ENCODE assay signal across 12 cellular contexts in the genomic region with DNA sequence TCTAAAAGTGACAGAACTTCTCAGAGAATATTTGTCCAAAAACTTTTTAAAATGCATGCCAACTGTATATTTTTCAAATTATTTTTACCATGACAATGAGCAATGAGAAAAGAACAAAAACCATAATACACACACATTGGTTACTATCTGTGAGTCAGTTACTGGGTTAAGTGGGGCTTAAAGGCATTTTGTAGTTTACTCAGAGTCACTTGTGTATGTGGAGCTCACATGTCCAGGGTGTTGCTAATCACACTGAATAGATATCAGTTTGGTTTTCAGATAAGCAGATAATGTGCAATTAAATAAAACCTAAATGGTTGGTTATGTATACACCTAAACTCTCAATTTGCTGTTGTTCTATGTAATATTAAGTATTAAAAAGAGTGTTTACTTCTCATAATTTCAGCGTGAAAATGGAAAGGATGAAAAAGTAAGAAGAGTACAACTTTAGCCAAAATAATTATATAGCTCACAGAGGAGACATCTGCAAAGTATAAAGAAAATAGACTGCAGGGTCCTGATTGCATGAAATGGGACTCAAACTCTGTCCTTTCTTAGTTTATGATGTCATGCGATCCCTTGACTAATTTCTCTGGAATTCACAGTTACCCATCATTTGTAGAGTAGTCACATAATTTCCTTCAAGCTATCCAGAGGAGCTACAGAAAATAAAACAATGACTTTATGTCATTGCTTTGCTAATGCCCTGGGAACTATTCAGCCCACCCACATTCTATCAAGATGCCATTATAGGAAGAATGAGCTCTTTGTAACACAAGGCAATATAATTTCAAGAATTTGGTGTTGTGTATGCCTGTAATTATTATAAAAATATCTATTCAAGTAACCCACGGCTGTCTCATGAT.
A peak's percentile ranks its signal among the peaks of the same experiment; 100 is the strongest.
DNase-seq lines count a peak whose midpoint lies in the region; ATAC-seq and TF ChIP-seq lines count a peak whose summit lies in the region.
"Had no signal": no experiment of that assay in that cellular context is flagged by ENCODE, and none has a peak within 500 bp of the region (broad histone marks: within the 10 kb centered on the region; RNA-seq: fewer than 3 reads in every experiment).

No MANE protein-coding gene starts in this region.

- peak; percentile 81 for DNase-seq in HCEC 1CT
- peak; percentile 76 for DNase-seq in SW480 (ENCODE audit: low spot score)
- DNase-seq in foreskin keratinocyte, result peak; percentile 32 to 74
- peak; percentile 69 for DNase-seq in stromal cell of bone marrow (ENCODE audit: low read depth)
- no peak for DNase-seq in LoVo (ENCODE audit: low spot score)
- DNase-seq: activated CD8-positive, alpha-beta memory T cell treated with anti-CD3 and anti-CD28 coated beads, Interleukin-2, amount 50 U/mL, for 48 hours; GDM1; heart right ventricle; NCI-H1105; stimulated activated naive CD4-positive, alpha-beta T cell treated with Interleukin-2 at 50 U/mL for 16 hours had no signal

- no peaks in the 10 kb centered on the region for H3K27me3 ChIP-seq in foreskin keratinocyte
- H3K27me3 ChIP-seq: heart right ventricle had no signal

- H3K27ac ChIP-seq in foreskin keratinocyte, result no peak overlapping the region
- H3K27ac ChIP-seq: heart right ventricle had no signal

- peaks cover 12% of the 10 kb centered on the region for H3K4me1 ChIP-seq in foreskin keratinocyte
- H3K4me1 ChIP-seq: heart right ventricle had no signal

- ATAC-seq in foreskin keratinocyte, result peak; percentile 69
- ATAC-seq in HG03432 (IDR thresholded peaks at IDR 0.05; ENCODE audit: unreplicated experiment), result no peak
- no peak for ATAC-seq in HG03097 (IDR thresholded peaks at IDR 0.05; ENCODE audit: low FRiP score, unreplicated experiment)

- no peak for TF ChIP-seq CTCF in foreskin keratinocyte (conservative IDR thresholded peaks at IDR 0.05)
